Comparison of ENCODE assay signal across 8 cellular contexts in genomic region chr2:25822190-25823117, GRCh38. TPM values are rescaled to one million over a fixed set of nuclear protein-coding genes. Genes with fewer than 3 reads are reported as not detected.
A peak's percentile ranks its signal among the peaks of the same experiment; 100 is the strongest.
DNase-seq lines count a peak whose midpoint lies in the region; ATAC-seq and TF ChIP-seq lines count a peak whose summit lies in the region.

No MANE protein-coding gene starts in this region.

- TF ChIP-seq CTCF in fibroblast of villous mesenchyme (IDR thresholded peaks at IDR 0.05; ENCODE audit: insufficient read depth, low read depth, low read length) (no peak), upper lobe of right lung (IDR thresholded peaks at IDR 0.05) (no peak)

- no peaks in the 10 kb centered on the region for H3K9me3 ChIP-seq in upper lobe of right lung

- H3K36me3 ChIP-seq in upper lobe of right lung = no peaks in the 10 kb centered on the region

- intact Hi-C loops in upper lobe of right lung (cut with DNase I) = no loop called here

- ATAC-seq in HG03442 (IDR thresholded peaks at IDR 0.05; ENCODE audit: unreplicated experiment) (peak; percentile 58), upper lobe of right lung (peak; percentile 72), HG03097 (IDR thresholded peaks at IDR 0.05; ENCODE audit: low FRiP score, unreplicated experiment) (no peak), HG02970 (IDR thresholded peaks at IDR 0.05; ENCODE audit: low FRiP score, unreplicated experiment) (no peak)

- peak; percentile 53 for DNase-seq in activated T-helper 1 cell treated with Interleukin-2 at 50 U/mL for 16 hours (ENCODE audit: low read depth)
- DNase-seq in fibroblast of villous mesenchyme (ENCODE audit: low read depth) = no peak
- DNase-seq in putamen (ENCODE audit: low spot score) = peak; percentile 61
- peak; percentile 71 for DNase-seq in upper lobe of right lung
- DNase-seq in DMS53 (lab: John Stamatoyannopoulos, UW) = no peak

- no peaks in the 10 kb centered on the region for H3K4me1 ChIP-seq in upper lobe of right lung

- H3K27me3 ChIP-seq in upper lobe of right lung = no peaks in the 10 kb centered on the region

- H3K4me3 ChIP-seq in fibroblast of villous mesenchyme (ENCODE audit: low read depth, low read length) (peak overlapping the region; percentile 9), upper lobe of right lung (peak overlapping the region; percentile 22)

- no peak overlapping the region for H3K27ac ChIP-seq in upper lobe of right lung

RNA-seq across cellular contexts. Expression of gene ASXL2, which starts 55.8 kb away (rescaled TPM):
- total RNA-seq in fibroblast of villous mesenchyme (10.3 and 13.8 TPM in 2 replicates), upper lobe of right lung (34.3 TPM)

Comparison
In these comparisons a context has a peak if more than half of its experiments do, and no peak if none do; other contexts are left out.
1. ATAC-seq: peak in HG03442 (single experiment) and upper lobe of right lung (single experiment); none in HG03097 (single experiment) and HG02970 (single experiment).
2. DNase-seq: peak in activated T-helper 1 cell treated with Interleukin-2 at 50 U/mL for 16 hours (single experiment), putamen (single experiment) and upper lobe of right lung (single experiment); none in fibroblast of villous mesenchyme (single experiment) and DMS53 (single experiment).